In genomic region chr1:8017495-8018310, GRCh38 we compare ENCODE assay signal across 10 cellular contexts. TPM values are rescaled to one million over a fixed set of nuclear protein-coding genes. Genes with fewer than 3 reads are reported as not detected.
DNase-seq lines count a peak whose midpoint lies in the region; ATAC-seq and TF ChIP-seq lines count a peak whose summit lies in the region.
"Had no signal": no experiment of that assay in that cellular context is flagged by ENCODE, and none has a peak within 500 bp of the region (broad histone marks: within the 10 kb centered on the region; RNA-seq: fewer than 3 reads in every experiment).

No MANE protein-coding gene starts in this region.

- H3K4me1 ChIP-seq in thyroid gland: peaks cover 57 to 78% of the 10 kb centered on the region in 2 donors

- no peak for TF ChIP-seq CTCF in thyroid gland (IDR thresholded peaks at IDR 0.05)

- 35% methylated on average over 5 of the region's 5 CpGs for WGBS in thyroid gland, 2 donors

- TF ChIP-seq POLR2A in thyroid gland (IDR thresholded peaks at IDR 0.05): no peak

- no peaks in the 10 kb centered on the region for H3K9me3 ChIP-seq in thyroid gland
- H3K9me3 ChIP-seq: spleen had no signal

- ATAC-seq in left lobe of liver (no peak), GM21447 (IDR thresholded peaks at IDR 0.05; ENCODE audit: unreplicated experiment) (no peak)
- ATAC-seq: activated CD4-positive, CD25-positive, alpha-beta regulatory T cell treated with anti-CD3 and anti-CD28 coated beads, Interleukin-2, amount 50 U/mL, for 24 hours had no signal

- DNase-seq in NCI-H1417 (lab: John Stamatoyannopoulos, UW): peak in 2 of 3 experiments; percentile 44 to 72
- no peak for DNase-seq in NCI-H1417 treated with DMSO at 0.1 percent for 48 hours (lab: John Stamatoyannopoulos, UW)
- peak; percentile 56 for DNase-seq in astrocyte of the hippocampus (ENCODE audit: low read depth, low spot score)
- peak; percentile 62 to 69 for DNase-seq in thyroid gland
- DNase-seq in left lobe of liver (ENCODE audit: low spot score): no peak
- DNase-seq in effector CD4-positive, alpha-beta T cell: no peak
- DNase-seq: spleen had no signal

- no peak overlapping the region for H3K4me3 ChIP-seq in thyroid gland (replicated peaks in 1 of 3)
- H3K4me3 ChIP-seq: spleen had no signal

- H3K36me3 ChIP-seq in thyroid gland: peaks cover 18 to 20% of the 10 kb centered on the region in 2 donors

- peak overlapping the region; percentile 74 for H3K27ac ChIP-seq in layer of hippocampus (ENCODE audit: low read depth, low read length)
- peak overlapping the region; percentile 65 to 86 (median 83) for H3K27ac ChIP-seq in thyroid gland
- H3K27ac ChIP-seq: spleen had no signal

- H3K27me3 ChIP-seq in layer of hippocampus (ENCODE audit: control insufficient read depth, insufficient read depth, low read length) (no peaks in the 10 kb centered on the region), thyroid gland (no peaks in the 10 kb centered on the region)

- intact Hi-C loops in thyroid gland (cut with DNase I): no loop called here

RNA-seq across cellular contexts. Expression of gene ERRFI1, which starts 8.4 kb away (rescaled TPM):
- total RNA-seq in thyroid gland (100 to 1,000 TPM in 2 of 4 donors, 10 to 100 TPM in 2; 59.9 to 133 (median 85.0) TPM), left lobe of liver (316 TPM)

RNA-seq across cellular contexts. Expression of gene PARK7, which starts 56.2 kb away (rescaled TPM):
- 100 to 1,000 TPM; 222 to 327 (median 257) TPM for total RNA-seq in thyroid gland
- 198 TPM for total RNA-seq in left lobe of liver

Comparison
In these comparisons a context has a peak if more than half of its experiments do, and no peak if none do; other contexts are left out.
1. DNase-seq: peak in NCI-H1417 (2 of 3), astrocyte of the hippocampus (single experiment) and thyroid gland (2 of 2); none in NCI-H1417 treated with DMSO at 0.1 percent for 48 hours (single experiment), left lobe of liver (single experiment) and effector CD4-positive, alpha-beta T cell (single experiment).